In the genomic region with DNA sequence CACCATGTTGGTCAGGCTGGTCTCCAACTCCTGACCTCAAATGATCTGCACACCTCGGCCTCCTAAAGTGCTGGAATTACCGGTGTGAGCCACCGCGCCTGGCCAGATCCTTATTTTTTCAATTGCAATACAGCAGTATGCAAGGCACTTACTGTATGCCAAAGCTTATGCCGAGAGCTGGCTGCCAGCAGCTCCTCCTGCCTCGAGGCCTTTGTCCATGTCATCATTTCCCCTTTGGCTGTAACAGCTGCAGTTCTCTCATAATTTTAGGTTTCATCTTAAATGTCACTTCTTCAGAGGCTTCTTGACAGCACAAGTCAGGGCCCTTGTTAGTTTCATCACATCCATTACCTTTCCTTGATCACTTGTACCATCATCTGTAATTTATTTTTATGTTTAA, we compare ENCODE assay signal across 8 cellular contexts. TPM values are rescaled to one million over a fixed set of nuclear protein-coding genes. Genes with fewer than 3 reads are reported as not detected.
A peak's percentile ranks its signal among the peaks of the same experiment; 100 is the strongest.
DNase-seq lines count a peak whose midpoint lies in the region; ATAC-seq, FAIRE-seq and TF ChIP-seq lines count a peak whose summit lies in the region.

No MANE protein-coding gene starts in this region.

- peak overlapping the region; percentile 22 for H3K4me2 ChIP-seq in keratinocyte (ENCODE audit: control insufficient read depth, extremely low read depth, insufficient read depth, low read depth, low read length)

- no peaks in the 10 kb centered on the region for H3K27me3 ChIP-seq in HUES48 (ENCODE audit: control insufficient read depth, insufficient read depth, low read length)
- no peaks in the 10 kb centered on the region for H3K27me3 ChIP-seq in keratinocyte (ENCODE audit: control insufficient read depth, extremely low read depth, insufficient read depth, low read length)

- H3K4me3 Mint-ChIP-seq in activated CD4-positive, alpha-beta memory T cell treated with anti-CD3 and anti-CD28 coated beads, Interleukin-2, amount 10 ng/mL, durations not matched to agents 7 days and 5 days = no peak overlapping the region

- TF ChIP-seq CTCF in AG10803 (conservative IDR thresholded peaks at IDR 0.05; ENCODE audit: low read length) = no peak
- no peak for TF ChIP-seq CTCF in keratinocyte (optimal IDR thresholded peaks at IDR 0.05 in 1 of 3, IDR thresholded peaks at IDR 0.05 in 1 of 3, conservative IDR thresholded peaks at IDR 0.05 in 1 of 3; ENCODE audit: extremely low read depth in 1 of 3, insufficient read depth in 2 of 3, low read length in 3 of 3)
- TF ChIP-seq CTCF in lower leg skin (IDR thresholded peaks at IDR 0.05) = no peak

- intact Hi-C loops in lower leg skin (cut with DNase I; ENCODE audit: low total_unique reads) = no loop called here

- H3K79me2 ChIP-seq in keratinocyte (ENCODE audit: control insufficient read depth, insufficient read depth, low read length) = peaks cover 32% of the 10 kb centered on the region

- CTCF ChIA-PET in activated CD4-positive, alpha-beta memory T cell treated with anti-CD3 and anti-CD28 coated beads, Interleukin-2, amount 10 ng/mL, durations not matched to agents 7 days and 5 days (lab: Charles Lee) = interaction anchor here (1.3 to 3.1 kb wide), 10 partner anchors 9 to 134 kb away, joined by 3 to 24 read pairs (median 6); a partner anchor contains a TSS

- H4K20me1 ChIP-seq in keratinocyte (ENCODE audit: control insufficient read depth, extremely low read depth, insufficient read depth, low read length) = no peaks in the 10 kb centered on the region

- ATAC-seq in left lobe of liver = no peak

- no peak overlapping the region for H2AFZ ChIP-seq in keratinocyte (ENCODE audit: control insufficient read depth, low read length)

- POLR2A ChIA-PET in activated CD4-positive, alpha-beta memory T cell treated with anti-CD3 and anti-CD28 coated beads, Interleukin-2, amount 10 ng/mL, durations not matched to agents 7 days and 5 days (lab: Charles Lee) = interaction anchor here (1.2 to 8.2 kb wide), 9 partner anchors 13 to 132 kb away, joined by 3 to 82 read pairs (median 39); a partner anchor contains a TSS

- dilution Hi-C loops in keratinocyte (cut with MboI; ENCODE audit: extremely low pct_ligation_motif_present, low sequenced_read_pairs) = no loop called here

- no peaks in the 10 kb centered on the region for H3K9me3 ChIP-seq in HUES48 (ENCODE audit: control insufficient read depth, insufficient read depth, low read length)
- no peaks in the 10 kb centered on the region for H3K9me3 ChIP-seq in keratinocyte (ENCODE audit: control insufficient read depth, low read depth, low read length)

- H3K27me3 Mint-ChIP-seq in activated CD4-positive, alpha-beta memory T cell treated with anti-CD3 and anti-CD28 coated beads, Interleukin-2, amount 10 ng/mL, durations not matched to agents 7 days and 5 days = no peaks in the 10 kb centered on the region

- peaks cover 16% of the 10 kb centered on the region for H3K36me3 ChIP-seq in HUES48 (ENCODE audit: control insufficient read depth, insufficient read depth, low read length)
- peaks cover 0 to 8% of the 10 kb centered on the region in 2 experiments for H3K36me3 ChIP-seq in keratinocyte (ENCODE audit: control insufficient read depth in 2 of 2, extremely low read depth in 1 of 2, insufficient read depth in 2 of 2, low read length in 2 of 2)

- no peaks in the 10 kb centered on the region for H3K9me1 ChIP-seq in keratinocyte (ENCODE audit: control insufficient read depth, extremely low read depth, insufficient read depth, low read length)

- WGBS in lower leg skin, 2 donors = 35 to 41% methylated on average over 6 of the region's 6 CpGs

- peaks cover 53% of the 10 kb centered on the region for H3K4me1 Mint-ChIP-seq in activated CD4-positive, alpha-beta memory T cell treated with anti-CD3 and anti-CD28 coated beads, Interleukin-2, amount 10 ng/mL, durations not matched to agents 7 days and 5 days

- TF ChIP-seq POLR2A in lower leg skin (IDR thresholded peaks at IDR 0.05) = no peak

- H3K9me3 Mint-ChIP-seq in activated CD4-positive, alpha-beta memory T cell treated with anti-CD3 and anti-CD28 coated beads, Interleukin-2, amount 10 ng/mL, durations not matched to agents 7 days and 5 days = no peaks in the 10 kb centered on the region

- H3K9ac ChIP-seq in HUES48 (ENCODE audit: low read depth, low read length) = no peak overlapping the region
- H3K9ac ChIP-seq in keratinocyte (ENCODE audit: control insufficient read depth, extremely low read depth, insufficient read depth, low read length) = no peak overlapping the region

- peak overlapping the region; percentile 47 for H3K27ac Mint-ChIP-seq in activated CD4-positive, alpha-beta memory T cell treated with anti-CD3 and anti-CD28 coated beads, Interleukin-2, amount 10 ng/mL, durations not matched to agents 7 days and 5 days

- no peak for FAIRE-seq in keratinocyte (lab: Jason Lieb, UNC)

- DNase-seq in AG10803 (ENCODE audit: low read depth) (peak; percentile 32), keratinocyte (ENCODE audit: low read depth, low spot score) (no peak), H4 (ENCODE audit: low spot score) (no peak), left lobe of liver (ENCODE audit: low spot score) (no peak), lower leg skin (ENCODE audit: low spot score in 2 of 2) (no peak), NCI-H1092 treated with DMSO at 0.1 percent for 48 hours (lab: John Stamatoyannopoulos, UW) (no peak)
- no peak for DNase-seq in activated CD4-positive, alpha-beta memory T cell treated with anti-CD3 and anti-CD28 coated beads, Interleukin-2, amount 10 ng/mL, durations not matched to agents 7 days and 5 days

- H3K4me1 ChIP-seq in HUES48 (ENCODE audit: control insufficient read depth, insufficient read depth, low read length) (peaks cover 11% of the 10 kb centered on the region), keratinocyte (ENCODE audit: control insufficient read depth, extremely low read depth, insufficient read depth, low read length) (peaks cover 30% of the 10 kb centered on the region)

- H3K36me3 Mint-ChIP-seq in activated CD4-positive, alpha-beta memory T cell treated with anti-CD3 and anti-CD28 coated beads, Interleukin-2, amount 10 ng/mL, durations not matched to agents 7 days and 5 days (ENCODE audit: low read depth) = peaks cover 55% of the 10 kb centered on the region

- no peak overlapping the region for H3K4me3 ChIP-seq in AG10803 (ENCODE audit: low read length)
- no peak overlapping the region for H3K4me3 ChIP-seq in HUES48 (ENCODE audit: low read depth, low read length)
- H3K4me3 ChIP-seq in keratinocyte (ENCODE audit: control insufficient read depth in 2 of 3, extremely low read depth in 1 of 3, insufficient read depth in 2 of 3, low read depth in 1 of 3, low read length in 3 of 3) = no peak overlapping the region
- no peak overlapping the region for H3K4me3 ChIP-seq in lower leg skin (ENCODE audit: low read depth, poor library complexity, severe bottlenecking)

- H3K27ac ChIP-seq in HUES48 (ENCODE audit: low read depth, low read length) (peak overlapping the region; percentile 99), keratinocyte (ENCODE audit: control insufficient read depth, insufficient read depth, low read length) (peak overlapping the region; percentile 98)

RNA-seq across cellular contexts. Expression of a gene that starts 1.5 kb away (rescaled TPM):
- total RNA-seq in activated CD4-positive, alpha-beta memory T cell treated with anti-CD3 and anti-CD28 coated beads, Interleukin-2, amount 10 ng/mL, durations not matched to agents 7 days and 5 days = 100 to 1,000 TPM; 150 to 157 TPM
- 57.5 to 68.4 TPM (median 58.4 TPM) in 3 replicates for polyA plus RNA-seq in keratinocyte
- polyA plus RNA-seq in keratinocyte (2011; ENCODE audit: low read depth) = 19.2 TPM
- 52.9 and 60.9 TPM in 2 replicates for polyA plus RNA-seq in keratinocyte (2011; cell fraction: cytosol; rRNA removed)
- 147 and 198 TPM in 2 replicates for polyA plus RNA-seq in keratinocyte (2011; cell fraction: nucleus; rRNA removed)
- polyA plus RNA-seq in keratinocyte (2012; ENCODE audit: low replicate concordance) = 66.7 and 92.1 TPM in 2 replicates
- polyA minus RNA-seq in keratinocyte = 107 to 195 TPM (median 126 TPM) in 3 replicates
- polyA minus RNA-seq in keratinocyte (2011; cell fraction: cytosol; rRNA and poly(A)+ RNA removed) = 85.4 TPM
- 171 and 181 TPM in 2 replicates for polyA minus RNA-seq in keratinocyte (2011; cell fraction: nucleus; rRNA and poly(A)+ RNA removed)
- total RNA-seq in H4 (2014; rRNA removed; shearing (Covaris generic)) = 25.1 and 30.2 TPM in 2 replicates
- 30.4 TPM for total RNA-seq in left lobe of liver
- total RNA-seq in lower leg skin = 100 to 1,000 TPM in 2 of 4 donors, 10 to 100 TPM in 2; 91.1 to 122 (median 96.2) TPM

RNA-seq across cellular contexts. Expression of a gene that starts 30.9 kb away (rescaled TPM):
- total RNA-seq in activated CD4-positive, alpha-beta memory T cell treated with anti-CD3 and anti-CD28 coated beads, Interleukin-2, amount 10 ng/mL, durations not matched to agents 7 days and 5 days = 10 to 100 TPM; 17.9 to 20.3 TPM
- 3.5 to 6.3 TPM (median 4.1 TPM) in 3 replicates for polyA plus RNA-seq in keratinocyte
- 0.40 TPM for polyA plus RNA-seq in keratinocyte (2011; ENCODE audit: low read depth)
- 1.8 and 2.4 TPM in 2 replicates for polyA plus RNA-seq in keratinocyte (2011; cell fraction: cytosol; rRNA removed)
- polyA plus RNA-seq in keratinocyte (2011; cell fraction: nucleus; rRNA removed) = 7.1 and 8.3 TPM in 2 replicates
- polyA plus RNA-seq in keratinocyte (2012; ENCODE audit: low replicate concordance) = 0.59 and 5.2 TPM in 2 replicates
- polyA minus RNA-seq in keratinocyte = 9.2 to 15.3 TPM (median 9.9 TPM) in 3 replicates
- polyA minus RNA-seq in keratinocyte (2011; cell fraction: cytosol; rRNA and poly(A)+ RNA removed) = 7.9 TPM
- 8.3 and 8.9 TPM in 2 replicates for polyA minus RNA-seq in keratinocyte (2011; cell fraction: nucleus; rRNA and poly(A)+ RNA removed)
- 8.1 and 10.6 TPM in 2 replicates for total RNA-seq in H4 (2014; rRNA removed; shearing (Covaris generic))
- total RNA-seq in left lobe of liver (5.1 TPM), lower leg skin (10 to 100 TPM; 12.2 to 15.4 (median 13.1) TPM)
